In the genomic region with DNA sequence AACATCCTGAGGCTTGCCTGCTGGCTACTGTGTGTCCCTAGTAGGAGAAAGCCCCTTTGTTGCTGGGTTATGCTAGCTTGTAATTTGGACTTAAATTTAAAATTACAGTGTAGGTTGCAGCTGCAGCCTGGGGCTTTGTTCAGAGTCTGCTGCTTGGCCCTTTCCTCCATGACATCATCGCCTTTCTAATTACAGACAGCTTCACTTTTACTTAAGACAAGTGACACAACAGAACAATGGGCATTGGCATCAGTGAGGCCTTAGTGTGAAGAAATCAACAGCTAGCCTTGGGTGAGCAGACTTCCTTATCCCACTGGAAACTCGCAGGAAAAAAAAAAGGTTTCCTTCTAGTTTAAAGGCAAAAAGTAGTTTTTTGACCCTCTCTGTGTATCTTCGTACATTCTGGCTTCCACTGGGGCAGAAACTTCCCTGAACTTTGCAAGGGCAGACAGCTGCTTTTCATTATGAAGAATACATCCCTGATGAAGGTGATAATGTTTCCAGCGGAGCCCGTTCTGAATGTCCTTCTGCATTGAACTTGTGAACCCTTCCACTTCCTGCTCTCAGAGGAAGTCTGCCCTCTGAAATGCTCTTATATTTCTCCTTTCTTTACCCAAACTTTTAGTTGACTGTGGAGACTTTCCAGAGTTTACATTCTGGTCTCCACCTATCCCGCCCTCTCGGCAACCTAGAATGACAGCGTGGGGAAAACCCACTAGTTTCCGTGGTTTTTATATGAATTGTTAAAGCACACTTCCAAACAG, we compare ENCODE assay signal across 8 cellular contexts.
DNase-seq lines count a peak whose midpoint lies in the region; TF ChIP-seq lines count a peak whose summit lies in the region.

No MANE protein-coding gene starts in this region.

- peaks cover 14% of the 10 kb centered on the region for H3K4me1 ChIP-seq in CD8-positive, alpha-beta memory T cell (ENCODE audit: insufficient read depth, low read length)
- H3K4me1 ChIP-seq in MM.1S (ENCODE audit: low read length) = no peaks in the 10 kb centered on the region

- peaks cover 0 to 3% (median 0%) of the 10 kb centered on the region in 5 donors for H3K9me3 Mint-ChIP-seq in CD8-positive, alpha-beta memory T cell
- H3K9me3 Mint-ChIP-seq in chondrocyte (ENCODE audit: low read depth) = peaks cover 8% of the 10 kb centered on the region
- peaks cover 18% of the 10 kb centered on the region for H3K9me3 Mint-ChIP-seq in neural crest cell

- no peak overlapping the region for H3K27ac ChIP-seq in CD8-positive, alpha-beta memory T cell (ENCODE audit: low read depth, low read length)
- H3K27ac ChIP-seq in brain microvascular endothelial cell = no peak overlapping the region
- no peak overlapping the region for H3K27ac ChIP-seq in MM.1S (ENCODE audit: low read length)

- TF ChIP-seq CTCF in chondrocyte (IDR thresholded peaks at IDR 0.05) (no peak), neural crest cell (conservative IDR thresholded peaks at IDR 0.05) (no peak), brain microvascular endothelial cell (IDR thresholded peaks at IDR 0.05; ENCODE audit: low read depth, low read length, missing control alignments) (no peak), MM.1S (IDR thresholded peaks at IDR 0.05; ENCODE audit: low read length) (no peak)

- CTCF ChIA-PET in CD8-positive, alpha-beta memory T cell (lab: Charles Lee) = no interaction called here

- H3K9ac ChIP-seq in MM.1S (ENCODE audit: low read length) = no peak overlapping the region

- in situ Hi-C loops in brain microvascular endothelial cell (cut with HindIII; ENCODE audit: low pct_ligation_motif_present, low sequenced_read_pairs) = no loop called here

- POLR2A ChIA-PET in CD8-positive, alpha-beta memory T cell (lab: Charles Lee) = no interaction called here

- no peak overlapping the region for H3K4me2 ChIP-seq in MM.1S (ENCODE audit: low read depth, low read length)

- no peak overlapping the region for H2AFZ ChIP-seq in MM.1S (ENCODE audit: low read length)

- H3K27me3 Mint-ChIP-seq in CD8-positive, alpha-beta memory T cell = peaks cover 0 to 24% of the 10 kb centered on the region in 2 donors
- H3K27me3 Mint-ChIP-seq in chondrocyte (ENCODE audit: low read depth) = no peaks in the 10 kb centered on the region
- H3K27me3 Mint-ChIP-seq in neural crest cell (ENCODE audit: low read depth) = no peaks in the 10 kb centered on the region

- H3K9me3 ChIP-seq in CD8-positive, alpha-beta memory T cell (ENCODE audit: low read length) = no peaks in the 10 kb centered on the region
- H3K9me3 ChIP-seq in MM.1S (replicated peaks; ENCODE audit: insufficient read depth, low read length) = no peaks in the 10 kb centered on the region

- no peaks in the 10 kb centered on the region for H3F3A ChIP-seq in MM.1S (ENCODE audit: insufficient read depth, low read length)

- no peaks in the 10 kb centered on the region for H3K36me3 Mint-ChIP-seq in CD8-positive, alpha-beta memory T cell
- H3K36me3 Mint-ChIP-seq in chondrocyte (ENCODE audit: low read depth) (peaks cover 1% of the 10 kb centered on the region), neural crest cell (ENCODE audit: low read depth) (peaks cover 6% of the 10 kb centered on the region)

- peak overlapping the region in 7 of 8 donors; percentile 23 to 77 (median 67) for H3K27ac Mint-ChIP-seq in CD8-positive, alpha-beta memory T cell
- H3K27ac Mint-ChIP-seq in chondrocyte (ENCODE audit: unreplicated experiment) = peak overlapping the region; percentile 27
- peak overlapping the region; percentile 94 for H3K27ac Mint-ChIP-seq in neural crest cell (ENCODE audit: unreplicated experiment)

- no peak for DNase-seq in CD8-positive, alpha-beta memory T cell
- peak; percentile 47 for DNase-seq in NOMO-1 treated with DMSO at 0.1 percent for 48 hours (lab: John Stamatoyannopoulos, UW; ENCODE audit: unreplicated experiment)
- DNase-seq in chondrocyte (ENCODE audit: low spot score) = no peak
- DNase-seq in neural crest cell (ENCODE audit: low read depth, low spot score) = no peak
- DNase-seq in brain microvascular endothelial cell = no peak
- DNase-seq in MM.1S = no peak
- no peak for DNase-seq in ecto neural progenitor cell (ENCODE audit: low spot score)
- DNase-seq in AML-193 (lab: John Stamatoyannopoulos, UW) = no peak

- H3K27me3 ChIP-seq in CD8-positive, alpha-beta memory T cell (ENCODE audit: insufficient read depth, low read length, poor library complexity, severe bottlenecking) = no peaks in the 10 kb centered on the region
- H3K27me3 ChIP-seq in brain microvascular endothelial cell (replicated peaks) = no peaks in the 10 kb centered on the region
- H3K27me3 ChIP-seq in MM.1S (replicated peaks; ENCODE audit: insufficient read depth, low read length) = no peaks in the 10 kb centered on the region

- peak overlapping the region in 6 of 7 donors; percentile 19 to 70 (median 56) for H3K4me3 Mint-ChIP-seq in CD8-positive, alpha-beta memory T cell
- H3K4me3 Mint-ChIP-seq in chondrocyte (ENCODE audit: unreplicated experiment) = no peak overlapping the region
- H3K4me3 Mint-ChIP-seq in neural crest cell = peak overlapping the region; percentile 27

- H3K4me1 Mint-ChIP-seq in CD8-positive, alpha-beta memory T cell = peaks cover 12 to 18% (median 14%) of the 10 kb centered on the region in 3 donors
- H3K4me1 Mint-ChIP-seq in chondrocyte (ENCODE audit: low read depth) (peaks cover 12% of the 10 kb centered on the region), neural crest cell (peaks cover 43% of the 10 kb centered on the region)

- H4K20me1 ChIP-seq in MM.1S (ENCODE audit: insufficient read depth, low read length) = no peaks in the 10 kb centered on the region

- peak overlapping the region; percentile 4 for H3K4me3 ChIP-seq in CD8-positive, alpha-beta memory T cell (ENCODE audit: low read length)
- H3K4me3 ChIP-seq in brain microvascular endothelial cell (ENCODE audit: low read depth, low read length) (no peak overlapping the region), MM.1S (ENCODE audit: low read length) (no peak overlapping the region)

- H3K9me2 ChIP-seq in MM.1S (replicated peaks; ENCODE audit: insufficient read depth, low read length) = no peaks in the 10 kb centered on the region

- H3K79me2 ChIP-seq in MM.1S (ENCODE audit: low read length) = no peaks in the 10 kb centered on the region

- no peaks in the 10 kb centered on the region for H3K36me3 ChIP-seq in CD8-positive, alpha-beta memory T cell (ENCODE audit: insufficient read depth, low read length)
- H3K36me3 ChIP-seq in brain microvascular endothelial cell (replicated peaks) (no peaks in the 10 kb centered on the region), MM.1S (replicated peaks; ENCODE audit: insufficient read depth, low read length) (no peaks in the 10 kb centered on the region)

Comparison
In these comparisons a context has a peak if more than half of its experiments do, and no peak if none do; other contexts are left out.
1. H3K27ac Mint-ChIP-seq: peak in every context shown above with its lines; median percentile 94 in neural crest cell; 67 in CD8-positive, alpha-beta memory T cell; 27 in chondrocyte.